ENCODE assay signal across 8 cellular contexts in genomic region chr6:132768051-132768517, GRCh38. TPM values are rescaled to one million over a fixed set of nuclear protein-coding genes. Genes with fewer than 3 reads are reported as not detected.
DNase-seq lines count a peak whose midpoint lies in the region; ATAC-seq, FAIRE-seq and TF ChIP-seq lines count a peak whose summit lies in the region.

No MANE protein-coding gene starts in this region.

- H2BK5ac ChIP-seq in H1 (ENCODE audit: low read depth, low read length), result no peak overlapping the region

- CTCF ChIA-PET in H1 (lab: Charles Lee; ENCODE audit: partially characterized antibody), result interaction anchor here (0.5 to 3.9 kb wide), 33 partner anchors 9 to 540 kb away, joined by 3 to 18 read pairs (median 4); partner anchors contain the start of gene SLC18B1

- peak; percentile 75 to 82 for TF ChIP-seq RAD21 in H1 (IDR thresholded peaks at IDR 0.05 in 1 of 2, conservative IDR thresholded peaks at IDR 0.05 in 1 of 2; ENCODE audit: low read depth in 2 of 2, low read length in 2 of 2)

- ATAC-seq in GM21423 (IDR thresholded peaks at IDR 0.05; ENCODE audit: unreplicated experiment) (peak; percentile 81), HG03469 (IDR thresholded peaks at IDR 0.05; ENCODE audit: unreplicated experiment) (peak; percentile 64)

- no peak overlapping the region for H3K4ac ChIP-seq in H1 (replicated peaks; ENCODE audit: insufficient read length, low read depth, low read length)

- DNase-seq in GM12865 (ENCODE audit: low read depth) (peak; percentile 72), SHP77 (lab: John Stamatoyannopoulos, UW) (peak; percentile 39 to 42), H1 (ENCODE audit: low read depth in 1 of 2, low spot score in 2 of 2) (peak; percentile 31 to 82), myocyte (ENCODE audit: low read depth) (peak; percentile 15), dedifferentiated amniotic fluid mesenchymal stem cell (ENCODE audit: extremely low spot score) (no peak), T1000 (lab: John Stamatoyannopoulos, UW) (no peak)

- no peak overlapping the region for H3K27ac ChIP-seq in H1 (ENCODE audit: low read depth, low read length)

- H3K9ac ChIP-seq in H1 (replicated peaks in 1 of 4; ENCODE audit: extremely low read depth in 1 of 4, low read depth in 3 of 4, low read length in 3 of 4), result no peak overlapping the region

- peak overlapping the region; percentile 28 to 81 for H3K4me2 ChIP-seq in H1 (ENCODE audit: insufficient read depth in 1 of 2, low read depth in 2 of 2, low read length in 2 of 2)

- H3K56ac ChIP-seq in H1 (replicated peaks; ENCODE audit: insufficient read length, low read depth, low read length), result no peak overlapping the region

- H2AFZ ChIP-seq in H1 (ENCODE audit: low read length), result peak overlapping the region; percentile 99

- WGBS in H1 (ENCODE audit: extremely low coverage in 1 of 2, insufficient coverage in 1 of 2, insufficient read length in 1 of 2, insufficient replicate concordance in 2 of 2, low coverage in 1 of 2, low lambda C conversion rate in 2 of 2, missing lambda C conversion rate in 1 of 2), 2 experiments, result 26% methylated on average over 6 of the region's 6 CpGs; no CpG with 5 or more reads in 1 of the 2 experiments

- H2BK20ac ChIP-seq in H1 (ENCODE audit: low read length), result no peak overlapping the region

- no peaks in the 10 kb centered on the region for H4K20me1 ChIP-seq in H1 (replicated peaks in 1 of 2; ENCODE audit: control insufficient read depth in 1 of 2, insufficient read depth in 2 of 2, low read length in 2 of 2)

- H3K14ac ChIP-seq in H1 (ENCODE audit: insufficient read length), result no peak overlapping the region

- no peak overlapping the region for H2BK12ac ChIP-seq in H1 (ENCODE audit: low read depth, low read length)

- H4K91ac ChIP-seq in H1 (replicated peaks; ENCODE audit: insufficient read length, low read length), result no peak overlapping the region

- FAIRE-seq in H1 (lab: Jason Lieb, UNC), result peak; percentile 74

- TF ChIP-seq POLR2A in H1 (IDR thresholded peaks at IDR 0.05; ENCODE audit: control extremely low read depth in 1 of 2, low read depth in 2 of 2, low read length in 2 of 2), result no peak

- no peak overlapping the region for H3K18ac ChIP-seq in H1 (ENCODE audit: extremely low read depth, low read length)

- POLR2A ChIA-PET in H1 (lab: Charles Lee; ENCODE audit: partially characterized antibody), result interaction anchor here (1.6 to 2.3 kb wide), 2 partner anchors 30 to 46 kb away, joined by 4 to 9 read pairs; partner anchors contain the start of genes RPS12 and SLC18B1

- no peak overlapping the region for H2BK120ac ChIP-seq in H1 (replicated peaks; ENCODE audit: low read depth, low read length)

- H2AK5ac ChIP-seq in H1 (ENCODE audit: low read depth, low read length), result no peak overlapping the region

- H4K8ac ChIP-seq in H1 (ENCODE audit: extremely low read depth, insufficient read depth, low read length), result no peak overlapping the region

- peaks cover 0 to 16% (median 6%) of the 10 kb centered on the region in 4 experiments; a peak in 5 of 8 replicates for H3K36me3 ChIP-seq in H1 (ENCODE audit: control insufficient read depth in 2 of 4, insufficient read depth in 4 of 4, low read length in 3 of 4)

- TF ChIP-seq CTCF in GM12865 (IDR thresholded peaks at IDR 0.05; ENCODE audit: insufficient read depth, low read depth, low read length, missing control alignments), result peak; percentile 58
- TF ChIP-seq CTCF in H1 (IDR thresholded peaks at IDR 0.05; ENCODE audit: control extremely low read depth in 1 of 3, insufficient read depth in 1 of 3, low read depth in 1 of 3, low read length in 3 of 3), result peak; percentile 74 to 83 (median 79); a peak in 3 of 4 replicates

- no peaks in the 10 kb centered on the region for H3K79me1 ChIP-seq in H1 (ENCODE audit: low read depth, low read length)

- H3K4me1 ChIP-seq in H1 (replicated peaks in 1 of 4; ENCODE audit: control insufficient read depth in 3 of 4, insufficient read depth in 4 of 4, low read length in 3 of 4), result no peaks in the 10 kb centered on the region

- no peak overlapping the region for H3K23ac ChIP-seq in H1 (ENCODE audit: insufficient read length)

- no peaks in the 10 kb centered on the region for H3K9me3 ChIP-seq in H1 (ENCODE audit: insufficient read depth in 2 of 2, low read depth in 1 of 2, low read length in 1 of 2)

- H3K79me2 ChIP-seq in H1 (ENCODE audit: control insufficient read depth in 1 of 2, insufficient read depth in 2 of 2, low read length in 2 of 2), result no peaks in the 10 kb centered on the region

- no peak overlapping the region for H2BK15ac ChIP-seq in H1 (ENCODE audit: low read length)

- H3K4me3 ChIP-seq in GM12865 (ENCODE audit: low read depth, low read length) (no peak overlapping the region), H1 (ENCODE audit: extremely low read depth in 1 of 4, insufficient read depth in 2 of 4, low read depth in 3 of 4, low read length in 4 of 4) (peak overlapping the region; percentile 16 to 54 (median 42); a peak in 7 of 8 replicates)

- H4K5ac ChIP-seq in H1 (ENCODE audit: insufficient read length, low read depth, low read length), result no peak overlapping the region

- H3K23me2 ChIP-seq in H1 (ENCODE audit: low read depth, low read length), result no peaks in the 10 kb centered on the region; the same call in 1 of the 2 replicates

- H3K27me3 ChIP-seq in H1 (replicated peaks in 1 of 4; ENCODE audit: control insufficient read depth in 3 of 4, extremely low read depth in 1 of 4, insufficient read depth in 3 of 4, low read length in 3 of 4), result no peaks in the 10 kb centered on the region

- TF ChIP-seq EP300 in H1 (IDR thresholded peaks at IDR 0.05; ENCODE audit: borderline replicate concordance in 1 of 2, low read depth in 2 of 2, low read length in 2 of 2), result no peak

TF ChIP-seq in H1, 55 proteins besides CTCF, POLR2A, EP300 and RAD21:
- TF ChIP-seq EGR1 (IDR thresholded peaks at IDR 0.05; ENCODE audit: borderline replicate concordance, low read depth, low read length) (peak; percentile 55; the same call in 1 of the 2 replicates), BACH1 (IDR thresholded peaks at IDR 0.05; ENCODE audit: low read length) (peak; percentile 81), MAFK (IDR thresholded peaks at IDR 0.05; ENCODE audit: low read depth, low read length) (peak; percentile 44; the same call in 1 of the 2 replicates), KDM4A (IDR thresholded peaks at IDR 0.05; ENCODE audit: low read depth, low read length, severe bottlenecking) (peak; percentile 79), SP2 (IDR thresholded peaks at IDR 0.05; ENCODE audit: low read length) (no peak)
TF ChIP-seq in H1: peak in this region for 4.

RNA-seq across cellular contexts. Expression of gene VNN2, which starts 10.4 kb away (rescaled TPM):
- total RNA-seq in H1 (2021; fragmentation: NEBNext Ultra II Directional; extraction: Animal tissue kit (Norgen Biotek cat#: 25700)), result not detected in 2 replicates
- not detected in 2 replicates for polyA plus RNA-seq in H1 (2011; rRNA removed)
- polyA plus RNA-seq in H1 (2011; cell fraction: cytosol; rRNA removed), result not detected
- polyA plus RNA-seq in H1 (2011; cell fraction: nucleus; rRNA removed), result 0.07 TPM
- polyA plus RNA-seq in H1 (2012, experiment 1 of 2), result not detected in 4 replicates
- not detected for polyA plus RNA-seq in H1 (2012, experiment 2 of 2)
- not detected for polyA plus RNA-seq in H1 (2013, experiment 1 of 2)
- not detected for polyA plus RNA-seq in H1 (2013, experiment 2 of 2)
- not detected in 2 replicates for polyA minus RNA-seq in H1 (2011; rRNA and poly(A)+ RNA removed)
- not detected for polyA minus RNA-seq in H1 (2011; cell fraction: cytosol; rRNA and poly(A)+ RNA removed)
- polyA minus RNA-seq in H1 (2011; cell fraction: nucleus; rRNA and poly(A)+ RNA removed), result not detected
- 0.16 TPM in 1 of 2 replicates, not detected in the other for total RNA-seq in myocyte
- 0.05 TPM for polyA plus RNA-seq in myocyte (2012)

RNA-seq across cellular contexts. Expression of gene SLC18B1, which starts 30.4 kb away (rescaled TPM):
- 22.0 and 23.4 TPM in 2 replicates for total RNA-seq in H1 (2021; fragmentation: NEBNext Ultra II Directional; extraction: Animal tissue kit (Norgen Biotek cat#: 25700))
- polyA plus RNA-seq in H1 (2011; rRNA removed), result 10.6 and 17.2 TPM in 2 replicates
- polyA plus RNA-seq in H1 (2011; cell fraction: cytosol; rRNA removed), result 19.0 TPM
- 4.7 TPM for polyA plus RNA-seq in H1 (2011; cell fraction: nucleus; rRNA removed)
- polyA plus RNA-seq in H1 (2012, experiment 1 of 2), result 13.8 to 21.4 TPM (median 16.7 TPM) in 4 replicates
- polyA plus RNA-seq in H1 (2012, experiment 2 of 2), result 4.8 TPM
- 32.1 TPM for polyA plus RNA-seq in H1 (2013, experiment 1 of 2)
- 35.8 TPM for polyA plus RNA-seq in H1 (2013, experiment 2 of 2)
- 17.0 and 20.5 TPM in 2 replicates for polyA minus RNA-seq in H1 (2011; rRNA and poly(A)+ RNA removed)
- 4.8 TPM for polyA minus RNA-seq in H1 (2011; cell fraction: cytosol; rRNA and poly(A)+ RNA removed)
- 6.9 TPM for polyA minus RNA-seq in H1 (2011; cell fraction: nucleus; rRNA and poly(A)+ RNA removed)
- 3.0 and 3.4 TPM in 2 replicates for total RNA-seq in myocyte
- polyA plus RNA-seq in myocyte (2012), result 2.8 TPM

RNA-seq across cellular contexts. Expression of gene RPS12, which starts 46.3 kb away (rescaled TPM):
- total RNA-seq in H1 (2021; fragmentation: NEBNext Ultra II Directional; extraction: Animal tissue kit (Norgen Biotek cat#: 25700)), result 1,733 and 1,771 TPM in 2 replicates
- polyA plus RNA-seq in H1 (2011; rRNA removed), result 7,878 and 9,013 TPM in 2 replicates
- polyA plus RNA-seq in H1 (2011; cell fraction: cytosol; rRNA removed), result 8,410 TPM
- polyA plus RNA-seq in H1 (2011; cell fraction: nucleus; rRNA removed), result 2,768 TPM
- 3,427 to 4,994 TPM (median 4,597 TPM) in 4 replicates for polyA plus RNA-seq in H1 (2012, experiment 1 of 2)
- polyA plus RNA-seq in H1 (2012, experiment 2 of 2), result 3,691 TPM
- 3,007 TPM for polyA plus RNA-seq in H1 (2013, experiment 1 of 2)
- polyA plus RNA-seq in H1 (2013, experiment 2 of 2), result 3,236 TPM
- 2,795 and 3,266 TPM in 2 replicates for polyA minus RNA-seq in H1 (2011; rRNA and poly(A)+ RNA removed)
- 1,027 TPM for polyA minus RNA-seq in H1 (2011; cell fraction: cytosol; rRNA and poly(A)+ RNA removed)
- polyA minus RNA-seq in H1 (2011; cell fraction: nucleus; rRNA and poly(A)+ RNA removed), result 998 TPM
- total RNA-seq in myocyte, result 998 and 1,026 TPM in 2 replicates
- 1,834 TPM for polyA plus RNA-seq in myocyte (2012)

RNA-seq across cellular contexts. Expression of gene VNN1, which starts 54.2 kb away (rescaled TPM):
- total RNA-seq in H1 (2021; fragmentation: NEBNext Ultra II Directional; extraction: Animal tissue kit (Norgen Biotek cat#: 25700)), result not detected in 2 replicates
- polyA plus RNA-seq in H1 (2011; rRNA removed), result not detected in 2 replicates
- polyA plus RNA-seq in H1 (2011; cell fraction: cytosol; rRNA removed), result not detected
- not detected for polyA plus RNA-seq in H1 (2011; cell fraction: nucleus; rRNA removed)
- not detected in 4 replicates for polyA plus RNA-seq in H1 (2012, experiment 1 of 2)
- polyA plus RNA-seq in H1 (2012, experiment 2 of 2), result not detected
- polyA plus RNA-seq in H1 (2013, experiment 1 of 2), result not detected
- 0.02 TPM for polyA plus RNA-seq in H1 (2013, experiment 2 of 2)
- polyA minus RNA-seq in H1 (2011; rRNA and poly(A)+ RNA removed), result not detected in 2 replicates
- polyA minus RNA-seq in H1 (2011; cell fraction: cytosol; rRNA and poly(A)+ RNA removed), result not detected
- not detected for polyA minus RNA-seq in H1 (2011; cell fraction: nucleus; rRNA and poly(A)+ RNA removed)
- total RNA-seq in myocyte, result 2.7 TPM in 2 replicates
- 3.8 TPM for polyA plus RNA-seq in myocyte (2012)

Comparison
In these comparisons a context has a peak if more than half of its experiments do, and no peak if none do; other contexts are left out.
1. DNase-seq: peak in GM12865 (single experiment), SHP77 (2 of 2), H1 (2 of 2) and myocyte (single experiment); none in dedifferentiated amniotic fluid mesenchymal stem cell (single experiment) and T1000 (single experiment).